Comparison of ENCODE assay signal across 1 cellular context in genomic region chr5:1446602-1447343, GRCh38.
TF ChIP-seq lines count a peak whose summit lies in the region.

No MANE protein-coding gene starts in this region.

TF ChIP-seq in WTC11, 78 proteins besides CTCF, POLR2A, EP300 and RAD21 (continued from another document):
- no peak for TF ChIP-seq HMGXB4 (CRISPR knock-in tag; IDR thresholded peaks at IDR 0.05)
- TF ChIP-seq PRRX2 (CRISPR knock-in tag; IDR thresholded peaks at IDR 0.05), result no peak
- no peak for TF ChIP-seq ZNF416 (CRISPR knock-in tag; IDR thresholded peaks at IDR 0.05)
- TF ChIP-seq CREB1 (CRISPR knock-in tag; IDR thresholded peaks at IDR 0.05), result no peak
- TF ChIP-seq, protein P1, sequence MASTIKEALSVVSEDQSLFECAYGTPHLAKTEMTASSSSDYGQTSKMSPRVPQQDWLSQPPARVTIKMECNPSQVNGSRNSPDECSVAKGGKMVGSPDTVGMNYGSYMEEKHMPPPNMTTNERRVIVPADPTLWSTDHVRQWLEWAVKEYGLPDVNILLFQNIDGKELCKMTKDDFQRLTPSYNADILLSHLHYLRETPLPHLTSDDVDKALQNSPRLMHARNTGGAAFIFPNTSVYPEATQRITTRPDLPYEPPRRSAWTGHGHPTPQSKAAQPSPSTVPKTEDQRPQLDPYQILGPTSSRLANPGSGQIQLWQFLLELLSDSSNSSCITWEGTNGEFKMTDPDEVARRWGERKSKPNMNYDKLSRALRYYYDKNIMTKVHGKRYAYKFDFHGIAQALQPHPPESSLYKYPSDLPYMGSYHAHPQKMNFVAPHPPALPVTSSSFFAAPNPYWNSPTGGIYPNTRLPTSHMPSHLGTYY (CRISPR knock-in tag; IDR thresholded peaks at IDR 0.05), result no peak
- no peak for TF ChIP-seq TP53 (CRISPR knock-in tag; IDR thresholded peaks at IDR 0.05)
- no peak for TF ChIP-seq ZNF423 (CRISPR knock-in tag; IDR thresholded peaks at IDR 0.05)
- TF ChIP-seq JAZF1 (CRISPR knock-in tag; IDR thresholded peaks at IDR 0.05), result no peak
